Comparison of ENCODE assay signal across 19 cellular contexts in genomic region chr2:124755386-124755785, GRCh38.
A peak's percentile ranks its signal among the peaks of the same experiment; 100 is the strongest.
DNase-seq lines count a peak whose midpoint lies in the region; FAIRE-seq and TF ChIP-seq lines count a peak whose summit lies in the region.
"Had no signal": no experiment of that assay in that cellular context is flagged by ENCODE, and none has a peak within 500 bp of the region (broad histone marks: within the 10 kb centered on the region; RNA-seq: fewer than 3 reads in every experiment).

No MANE protein-coding gene starts in this region.

- TF ChIP-seq CTCF in astrocyte of the spinal cord (IDR thresholded peaks at IDR 0.05; ENCODE audit: low read depth, low read length) = no peak
- no peak for TF ChIP-seq CTCF in kidney (IDR thresholded peaks at IDR 0.05; ENCODE audit: borderline replicate concordance, extremely low read depth, insufficient read depth)

- H2BK12ac ChIP-seq in mesenchymal stem cell (ENCODE audit: low read length in 2 of 2) = no peak overlapping the region

- no peak overlapping the region for H4K91ac ChIP-seq in mesenchymal stem cell (ENCODE audit: low read length)

- no CpG with 5 or more reads among the region's 1 CpG for WGBS in mesenchymal stem cell

- in situ Hi-C loops in astrocyte of the spinal cord (cut with HindIII; ENCODE audit: low sequenced_read_pairs) = no loop called here

- H4K8ac ChIP-seq in mesenchymal stem cell (ENCODE audit: low read length) = no peak overlapping the region

- no peak overlapping the region for H2AK5ac ChIP-seq in mesenchymal stem cell (ENCODE audit: low read length, severe bottlenecking)

- H3K27ac ChIP-seq in mesenchymal stem cell (ENCODE audit: low read length, poor library complexity, severe bottlenecking) = no peak overlapping the region
- H3K27ac ChIP-seq in kidney (ENCODE audit: low read depth in 2 of 2, low read length in 2 of 2) = no peak overlapping the region

- H3K36me3 ChIP-seq in mesenchymal stem cell (ENCODE audit: control insufficient read depth in 1 of 2, insufficient read depth in 2 of 2, low read depth in 1 of 2, low read length in 2 of 2) = no peaks in the 10 kb centered on the region
- H3K36me3 ChIP-seq in kidney (ENCODE audit: control insufficient read depth in 1 of 2, insufficient read depth in 2 of 2, low read length in 2 of 2) = no peaks in the 10 kb centered on the region
- H3K36me3 ChIP-seq: BE2C, HAP-1 had no signal

- no peak overlapping the region for H2AFZ ChIP-seq in mesenchymal stem cell (ENCODE audit: low read depth, low read length)

- no peak overlapping the region for H3K4me3 ChIP-seq in astrocyte of the spinal cord (ENCODE audit: low read depth, low read length)
- no peak overlapping the region for H3K4me3 ChIP-seq in mesenchymal stem cell (ENCODE audit: insufficient read depth in 1 of 2, low read depth in 1 of 2, low read length in 2 of 2)
- no peak overlapping the region for H3K4me3 ChIP-seq in kidney (ENCODE audit: low read length in 2 of 2)
- H3K4me3 ChIP-seq: HAP-1, K562 had no signal

- H3K9ac ChIP-seq in mesenchymal stem cell (ENCODE audit: low read length) = no peak overlapping the region
- no peak overlapping the region for H3K9ac ChIP-seq in kidney (ENCODE audit: low read length in 2 of 2)

- intact Hi-C loops in kidney (cut with DNase I) = no loop called here

- no peak overlapping the region for H2BK120ac ChIP-seq in mesenchymal stem cell (ENCODE audit: low read depth, low read length)

- H2BK5ac ChIP-seq in mesenchymal stem cell (ENCODE audit: low read depth, low read length, poor library complexity, severe bottlenecking) = no peak overlapping the region

- H3K79me1 ChIP-seq in mesenchymal stem cell (replicated peaks; ENCODE audit: low read length, poor library complexity, severe bottlenecking) = no peaks in the 10 kb centered on the region

- no peak overlapping the region for H3K23ac ChIP-seq in mesenchymal stem cell (ENCODE audit: low read length in 2 of 2)

- no peaks in the 10 kb centered on the region for H3K9me3 ChIP-seq in mesenchymal stem cell (ENCODE audit: control insufficient read depth, low read length)
- H3K9me3 ChIP-seq in kidney (ENCODE audit: control insufficient read depth in 1 of 2, low read length in 2 of 2) = no peaks in the 10 kb centered on the region
- H3K9me3 ChIP-seq: BE2C, HAP-1 had no signal

- H3K27me3 ChIP-seq in mesenchymal stem cell (ENCODE audit: control insufficient read depth in 1 of 2, insufficient read depth in 1 of 2, low read length in 2 of 2) = no peaks in the 10 kb centered on the region
- H3K27me3 ChIP-seq: BE2C had no signal

- H3K4me1 ChIP-seq in mesenchymal stem cell (ENCODE audit: control insufficient read depth, insufficient read depth, low read depth, low read length) (no peaks in the 10 kb centered on the region), kidney (ENCODE audit: control insufficient read depth in 1 of 2, insufficient read depth in 1 of 2, low read depth in 1 of 2, low read length in 2 of 2) (no peaks in the 10 kb centered on the region)
- H3K4me1 ChIP-seq: BE2C, HAP-1 had no signal

- no peak for FAIRE-seq in kidney (lab: Jason Lieb, UNC)
- FAIRE-seq: A204.1, D721Med, GM12892, GM19239, H1, K562 had no signal

- no peak overlapping the region for H3K18ac ChIP-seq in mesenchymal stem cell (ENCODE audit: low read depth in 1 of 2, low read length in 2 of 2)

- DNase-seq in EH (ENCODE audit: low read depth) (peak; percentile 89), HT1080 (ENCODE audit: low read depth) (peak; percentile 72), astrocyte of the spinal cord (ENCODE audit: low read depth, low spot score) (peak; percentile 10), mesenchymal stem cell (peak; percentile 52), medulla oblongata (ENCODE audit: extremely low spot score) (no peak), DMS153 treated with DMSO at 0.1 percent for 48 hours (lab: John Stamatoyannopoulos, UW; ENCODE audit: unreplicated experiment) (no peak), kidney (no peak)
- DNase-seq: BE2C; CD8-positive, alpha-beta T cell; COR-L47; DMS53; GDM1 had no signal

- no peak overlapping the region for H2BK15ac ChIP-seq in mesenchymal stem cell (ENCODE audit: low read depth, poor library complexity, severe bottlenecking)

- H3K14ac ChIP-seq in mesenchymal stem cell (ENCODE audit: low read length in 2 of 2) = no peak overlapping the region

- H3K4ac ChIP-seq in mesenchymal stem cell (ENCODE audit: low read depth in 1 of 2, low read length in 2 of 2) = no peak overlapping the region

- no peak overlapping the region for H3K4me2 ChIP-seq in mesenchymal stem cell (ENCODE audit: low read length, poor library complexity, severe bottlenecking)

Comparison
In these comparisons a context has a peak if more than half of its experiments do, and no peak if none do; other contexts are left out.
1. DNase-seq: peak in EH (single experiment), HT1080 (single experiment), astrocyte of the spinal cord (single experiment) and mesenchymal stem cell (single experiment); none in medulla oblongata (single experiment), DMS153 treated with DMSO at 0.1 percent for 48 hours (single experiment) and kidney (single experiment).